8 cellular contexts compared by ENCODE assay signal in genomic region chr19:7904074-7905020, GRCh38. TPM values are rescaled to one million over a fixed set of nuclear protein-coding genes. Genes with fewer than 3 reads are reported as not detected.
DNase-seq lines count a peak whose midpoint lies in the region; ATAC-seq and TF ChIP-seq lines count a peak whose summit lies in the region.

No MANE protein-coding gene starts in this region.

- intact Hi-C loops in left cardiac atrium (cut with DNase I) (no loop called here), sciatic nerve (cut with DNase I) (no loop called here)

- DNase-seq in GM12865 (ENCODE audit: low read depth) (peak; percentile 71), left cardiac atrium (peak; percentile 64), sciatic nerve (ENCODE audit: low spot score) (peak; percentile 84), GF-D8 (lab: John Stamatoyannopoulos, UW) (no peak), islet precursor cell (no peak)
- no peak for DNase-seq in Jurkat, Clone E6-1 (ENCODE audit: low read depth, low spot score)
- peak; percentile 64 for DNase-seq in activated naive CD4-positive, alpha-beta T cell treated with Interleukin-2 at 50 U/mL for 16 hours

- ATAC-seq in GM21526 (IDR thresholded peaks at IDR 0.05; ENCODE audit: low FRiP score, unreplicated experiment) (peak; percentile 26), left cardiac atrium (peak; percentile 56 to 60), sciatic nerve (peak; percentile 10)

- H3K4me3 ChIP-seq in GM12865 (ENCODE audit: low read depth, low read length): peak overlapping the region; percentile 76
- H3K4me3 ChIP-seq in Jurkat, Clone E6-1 (ENCODE audit: low read length): peak overlapping the region; percentile 85

- no peak for TF ChIP-seq CTCF in GM12865 (IDR thresholded peaks at IDR 0.05; ENCODE audit: insufficient read depth, low read depth, low read length, missing control alignments)

RNA-seq across cellular contexts. Expression of gene MAP2K7, which starts 0.7 kb away (rescaled TPM):
- 30.5 TPM for polyA plus RNA-seq in Jurkat, Clone E6-1 (2012; ENCODE audit: insufficient read depth, insufficient read length)
- total RNA-seq in left cardiac atrium (10 to 100 TPM; 24.3 to 25.8 TPM), sciatic nerve (34.0 TPM)

RNA-seq across cellular contexts. Expression of gene TGFBR3L, which starts 10.3 kb away (rescaled TPM):
- 23.7 TPM for polyA plus RNA-seq in Jurkat, Clone E6-1 (2012; ENCODE audit: insufficient read depth, insufficient read length)
- total RNA-seq in left cardiac atrium (10 to 100 TPM in 1 of 2 donors, 1 to 10 TPM in 1; 9.7 to 13.6 TPM), sciatic nerve (not detected)

RNA-seq across cellular contexts. Expression of gene SNAPC2, which starts 15.8 kb away (rescaled TPM):
- 32.2 TPM for polyA plus RNA-seq in Jurkat, Clone E6-1 (2012; ENCODE audit: insufficient read depth, insufficient read length)
- total RNA-seq in left cardiac atrium (10 to 100 TPM in 1 of 2 donors, 1 to 10 TPM in 1; 9.6 to 13.9 TPM), sciatic nerve (14.9 TPM)

RNA-seq across cellular contexts. Expression of gene LRRC8E, which starts 16.0 kb away (rescaled TPM):
- 0.85 TPM for polyA plus RNA-seq in Jurkat, Clone E6-1 (2012; ENCODE audit: insufficient read depth, insufficient read length)
- 1 to 10 TPM in 1 of 2 donors, under 1 TPM in 1; 0.88 to 1.7 TPM for total RNA-seq in left cardiac atrium
- 0.09 TPM for total RNA-seq in sciatic nerve

RNA-seq across cellular contexts. Expression of gene CTXN1, which starts 21.6 kb away (rescaled TPM):
- 33.5 TPM for polyA plus RNA-seq in Jurkat, Clone E6-1 (2012; ENCODE audit: insufficient read depth, insufficient read length)
- total RNA-seq in left cardiac atrium (under 1 TPM; 0.91 to 0.97 TPM), sciatic nerve (1.5 TPM)

Comparison
In these comparisons a context has a peak if more than half of its experiments do, and no peak if none do; other contexts are left out.
1. DNase-seq: peak in GM12865 (single experiment), activated naive CD4-positive, alpha-beta T cell treated with Interleukin-2 at 50 U/mL for 16 hours (single experiment), left cardiac atrium (single experiment) and sciatic nerve (single experiment); none in Jurkat, Clone E6-1 (single experiment), GF-D8 (single experiment) and islet precursor cell (single experiment).
2. RNA of gene TGFBR3L, which starts 10.3 kb away (total RNA-seq): 9.7 to 13.6 TPM in left cardiac atrium; not detected in sciatic nerve (single experiment); every median in the first group is over 10 times any median in the second.
3. Peak in every context shown above with its lines, with median percentiles within 50 percentile points of each other: ATAC-seq.